13 cellular contexts compared by ENCODE assay signal in the genomic region with DNA sequence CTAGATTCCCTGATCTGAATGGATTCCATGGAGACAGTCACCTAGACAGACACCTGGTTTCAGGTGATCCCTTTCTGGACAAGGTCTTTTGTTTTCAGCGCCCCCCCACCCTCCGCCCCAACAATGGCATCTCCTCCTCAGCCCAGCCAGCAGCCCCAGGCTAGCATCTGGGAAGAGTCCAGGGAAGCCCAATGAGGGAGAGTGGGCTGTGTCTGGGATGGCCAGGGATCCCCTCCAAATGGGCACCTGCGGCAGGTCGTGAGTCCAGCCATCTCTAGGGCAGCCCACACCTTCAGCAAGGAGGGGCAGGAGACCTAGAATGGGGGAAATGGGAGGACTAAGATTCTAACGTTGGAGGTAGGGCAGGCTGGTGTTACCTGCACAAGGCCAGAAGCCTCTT. TPM values are rescaled to one million over a fixed set of nuclear protein-coding genes. Genes with fewer than 3 reads are reported as not detected.
A peak's percentile ranks its signal among the peaks of the same experiment; 100 is the strongest.
DNase-seq lines count a peak whose midpoint lies in the region; ATAC-seq and TF ChIP-seq lines count a peak whose summit lies in the region.
"Had no signal": no experiment of that assay in that cellular context is flagged by ENCODE, and none has a peak within 500 bp of the region (broad histone marks: within the 10 kb centered on the region; RNA-seq: fewer than 3 reads in every experiment).

No MANE protein-coding gene starts in this region.

- no peaks in the 10 kb centered on the region for H3K36me3 ChIP-seq in adipocyte (ENCODE audit: control insufficient read depth, insufficient read depth, low read length, severe bottlenecking)
- H3K36me3 ChIP-seq in sigmoid colon = no peaks in the 10 kb centered on the region
- H3K36me3 ChIP-seq: BLaER1 had no signal

- no peak for TF ChIP-seq CTCF in sigmoid colon (IDR thresholded peaks at IDR 0.05)
- no peak for TF ChIP-seq CTCF in CD4-positive, alpha-beta T cell (IDR thresholded peaks at IDR 0.05)

- ATAC-seq in CD4-positive, alpha-beta T cell (ENCODE audit: poor library complexity) = no peak

- DNase-seq in ELF-1 (ENCODE audit: low read depth, low spot score) (peak; percentile 11), adipocyte (ENCODE audit: low read depth) (no peak), immature natural killer cell (no peak), sigmoid colon (no peak), NCI-H2171 treated with DMSO at 0.1 percent for 48 hours (lab: John Stamatoyannopoulos, UW) (no peak), hepatic stellate cell (ENCODE audit: low spot score) (no peak)
- DNase-seq in activated CD4-positive, alpha-beta T cell treated with anti-CD3 and anti-CD28 coated beads, Interleukin-2, amount 10 ng/mL, durations not matched to agents 24 days and 14 days = no peak
- DNase-seq in CD4-positive, alpha-beta T cell = no peak
- DNase-seq: NCI-H1048 had no signal

- H3K4me1 Mint-ChIP-seq in immature natural killer cell = peaks cover 0 to 1% of the 10 kb centered on the region in 2 donors
- no peaks in the 10 kb centered on the region for H3K4me1 Mint-ChIP-seq in activated CD4-positive, alpha-beta T cell treated with anti-CD3 and anti-CD28 coated beads, Interleukin-2, amount 10 ng/mL, durations not matched to agents 24 days and 14 days
- no peaks in the 10 kb centered on the region for H3K4me1 Mint-ChIP-seq in CD4-positive, alpha-beta T cell (ENCODE audit: low read depth)

- TF ChIP-seq POLR2A in sigmoid colon (IDR thresholded peaks at IDR 0.05) = no peak

- H3K4me3 Mint-ChIP-seq in immature natural killer cell = peak overlapping the region; percentile 15 to 54 (median 42)
- no peak overlapping the region for H3K4me3 Mint-ChIP-seq in activated CD4-positive, alpha-beta T cell treated with anti-CD3 and anti-CD28 coated beads, Interleukin-2, amount 10 ng/mL, durations not matched to agents 24 days and 14 days
- no peak overlapping the region for H3K4me3 Mint-ChIP-seq in CD4-positive, alpha-beta T cell
- H3K4me3 Mint-ChIP-seq: T-helper 1 cell treated with Interleukin-12 subunit alpha and Interleukin-12 subunit beta and Interleukin-4 antibody, amounts not matched to agents 30 μg/mL and 1 μg/mL, for 36 hours had no signal

- peaks cover 19% of the 10 kb centered on the region for H3K4me1 ChIP-seq in adipocyte (ENCODE audit: control insufficient read depth, insufficient read depth, low read length)
- peaks cover 0 to 41% (median 31%) of the 10 kb centered on the region in 4 donors for H3K4me1 ChIP-seq in sigmoid colon
- H3K4me1 ChIP-seq: BLaER1 had no signal

- H3K9me3 ChIP-seq in adipocyte (ENCODE audit: control insufficient read depth, low read length) (no peaks in the 10 kb centered on the region), sigmoid colon (no peaks in the 10 kb centered on the region)
- H3K9me3 ChIP-seq in CD4-positive, alpha-beta T cell (ENCODE audit: control insufficient read depth, low read length) = no peaks in the 10 kb centered on the region

- intact Hi-C loops in sigmoid colon (cut with DNase I) = loop anchor here (2.0 to 10.0 kb wide), 4 partner anchors 166 to 576 kb away; no protein-coding TSS in a partner anchor
- intact Hi-C loops in activated CD4-positive, alpha-beta T cell treated with anti-CD3 and anti-CD28 coated beads, Interleukin-2, amount 10 ng/mL, durations not matched to agents 24 days and 14 days (cut with micrococcal nuclease) = no loop called here
- intact Hi-C loops in CD4-positive, alpha-beta T cell (cut with DNase I, micrococcal nuclease) = no loop called here

- peak overlapping the region; percentile 64 to 84 (median 80) for H3K27ac ChIP-seq in sigmoid colon
- no peak overlapping the region for H3K27ac ChIP-seq in CD4-positive, alpha-beta T cell (ENCODE audit: low read depth, low read length)
- H3K27ac ChIP-seq: BLaER1 had no signal

- WGBS in sigmoid colon, 2 donors = 61 to 72% methylated on average over 5 of the region's 5 CpGs

- no peaks in the 10 kb centered on the region for H3K36me3 Mint-ChIP-seq in immature natural killer cell
- no peaks in the 10 kb centered on the region for H3K36me3 Mint-ChIP-seq in activated CD4-positive, alpha-beta T cell treated with anti-CD3 and anti-CD28 coated beads, Interleukin-2, amount 10 ng/mL, durations not matched to agents 24 days and 14 days (ENCODE audit: low read depth)
- no peaks in the 10 kb centered on the region for H3K36me3 Mint-ChIP-seq in CD4-positive, alpha-beta T cell (ENCODE audit: low read depth)

- H3K27ac Mint-ChIP-seq in immature natural killer cell = no peak overlapping the region
- H3K27ac Mint-ChIP-seq in activated CD4-positive, alpha-beta T cell treated with anti-CD3 and anti-CD28 coated beads, Interleukin-2, amount 10 ng/mL, durations not matched to agents 24 days and 14 days = no peak overlapping the region
- H3K27ac Mint-ChIP-seq in CD4-positive, alpha-beta T cell = no peak overlapping the region
- H3K27ac Mint-ChIP-seq: T-helper 1 cell treated with Interleukin-12 subunit alpha and Interleukin-12 subunit beta and Interleukin-4 antibody, amounts not matched to agents 30 μg/mL and 1 μg/mL, for 36 hours had no signal

- H3K9me3 Mint-ChIP-seq in immature natural killer cell = no peaks in the 10 kb centered on the region
- no peaks in the 10 kb centered on the region for H3K9me3 Mint-ChIP-seq in activated CD4-positive, alpha-beta T cell treated with anti-CD3 and anti-CD28 coated beads, Interleukin-2, amount 10 ng/mL, durations not matched to agents 24 days and 14 days
- no peaks in the 10 kb centered on the region for H3K9me3 Mint-ChIP-seq in CD4-positive, alpha-beta T cell
- H3K9me3 Mint-ChIP-seq: T-helper 1 cell treated with Interleukin-12 subunit alpha and Interleukin-12 subunit beta and Interleukin-4 antibody, amounts not matched to agents 30 μg/mL and 1 μg/mL, for 36 hours had no signal

- peaks cover 0 to 26% (median 19%) of the 10 kb centered on the region in 3 donors for H3K27me3 Mint-ChIP-seq in immature natural killer cell (ENCODE audit: low read depth in 3 of 3)
- H3K27me3 Mint-ChIP-seq in activated CD4-positive, alpha-beta T cell treated with anti-CD3 and anti-CD28 coated beads, Interleukin-2, amount 10 ng/mL, durations not matched to agents 24 days and 14 days = peaks cover 36% of the 10 kb centered on the region
- peaks cover 62% of the 10 kb centered on the region for H3K27me3 Mint-ChIP-seq in CD4-positive, alpha-beta T cell

- no peak overlapping the region for H3K9ac ChIP-seq in adipocyte (ENCODE audit: low read length)
- H3K9ac ChIP-seq: BLaER1 had no signal

- H3K4me3 ChIP-seq in adipocyte (ENCODE audit: low read length) = peak overlapping the region; percentile 68
- peak overlapping the region in 3 of 4 donors; percentile 59 to 74 (median 62) for H3K4me3 ChIP-seq in sigmoid colon
- H3K4me3 ChIP-seq: BLaER1 had no signal

- CTCF ChIA-PET in CD4-positive, alpha-beta T cell (lab: Charles Lee) = no interaction called here

- TF ChIP-seq EP300 in sigmoid colon (IDR thresholded peaks at IDR 0.05) = no peak

- POLR2A ChIA-PET in CD4-positive, alpha-beta T cell (lab: Charles Lee) = no interaction called here

- H3K27me3 ChIP-seq in adipocyte (replicated peaks; ENCODE audit: control insufficient read depth, insufficient read depth, low read length) (peaks cover 19% of the 10 kb centered on the region), sigmoid colon (peaks cover 0 to 6% (median 0%) of the 10 kb centered on the region in 3 donors)
- H3K27me3 ChIP-seq in CD4-positive, alpha-beta T cell (ENCODE audit: control insufficient read depth, insufficient read depth, low read length) = peaks cover 38% of the 10 kb centered on the region

RNA-seq across cellular contexts. Expression of a gene that starts 1.2 kb away (rescaled TPM):
- polyA plus RNA-seq in immature natural killer cell (under 1 TPM in 1 of 3 donors, not detected in 2; 0.10 TPM), sigmoid colon (1 to 10 TPM in 2 of 3 donors, under 1 TPM in 1; 0.92 to 4.4 (median 3.0) TPM)
- total RNA-seq in sigmoid colon = 10 to 100 TPM; 13.5 to 20.8 (median 18.3) TPM
- not detected in 2 replicates for total RNA-seq in activated CD4-positive, alpha-beta T cell treated with anti-CD3 and anti-CD28 coated beads, Interleukin-2, amount 10 ng/mL, durations not matched to agents 24 days and 14 days
- total RNA-seq in CD4-positive, alpha-beta T cell = not detected
- total RNA-seq: G401, HT-29 had no signal

Comparison
In these comparisons a context has a peak if more than half of its experiments do, and no peak if none do; other contexts are left out.
1. H3K4me3 Mint-ChIP-seq: peak in immature natural killer cell (5 of 5); none in activated CD4-positive, alpha-beta T cell treated with anti-CD3 and anti-CD28 coated beads, Interleukin-2, amount 10 ng/mL, durations not matched to agents 24 days and 14 days (single experiment) and CD4-positive, alpha-beta T cell (single experiment).
2. RNA of a gene that starts 1.2 kb away (total RNA-seq): 13.5 to 20.8 TPM in sigmoid colon; not detected in activated CD4-positive, alpha-beta T cell treated with anti-CD3 and anti-CD28 coated beads, Interleukin-2, amount 10 ng/mL, durations not matched to agents 24 days and 14 days and not detected in CD4-positive, alpha-beta T cell; every median in the first group is over 10 times any median in the second.